Comparison of ENCODE assay signal across 14 cellular contexts in the genomic region with DNA sequence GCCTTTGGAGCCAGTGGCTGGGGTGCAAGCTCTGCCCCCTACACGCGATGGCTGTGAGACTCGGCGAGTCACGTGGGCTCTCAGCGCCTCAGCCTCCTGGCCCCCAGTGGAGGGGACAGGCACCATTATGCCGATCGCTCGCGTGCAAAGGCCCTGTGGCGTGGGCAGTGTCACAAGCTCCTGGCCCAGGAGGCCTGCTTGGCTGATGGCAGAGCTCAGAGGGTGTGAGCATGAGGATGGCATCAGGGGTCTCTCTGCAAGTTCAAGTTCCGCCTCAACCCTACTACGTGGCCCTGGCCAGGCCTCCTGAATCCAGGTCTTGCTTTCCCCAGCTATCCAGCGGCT.
A peak's percentile ranks its signal among the peaks of the same experiment; 100 is the strongest.
DNase-seq lines count a peak whose midpoint lies in the region; ATAC-seq and TF ChIP-seq lines count a peak whose summit lies in the region.
"Had no signal": no experiment of that assay in that cellular context is flagged by ENCODE, and none has a peak within 500 bp of the region (broad histone marks: within the 10 kb centered on the region; RNA-seq: fewer than 3 reads in every experiment).

No MANE protein-coding gene starts in this region.

- no peak overlapping the region for H3K27ac ChIP-seq in CD8-positive, alpha-beta T cell (ENCODE audit: low read depth, low read length)
- no peak overlapping the region for H3K27ac ChIP-seq in left ventricle myocardium inferior (replicated peaks)
- H3K27ac ChIP-seq: GM23248 had no signal

- peak overlapping the region; percentile 67 for H3K4me3 Mint-ChIP-seq in CD8-positive, alpha-beta T cell
- peak overlapping the region; percentile 31 to 76 (median 39) for H3K4me3 Mint-ChIP-seq in T-cell
- H3K4me3 Mint-ChIP-seq in progenitor cell of endocrine pancreas (ENCODE audit: low read depth): no peak overlapping the region
- H3K4me3 Mint-ChIP-seq: activated T-helper 1 cell treated with anti-CD3 and anti-CD28 coated beads, Interleukin-12 subunit alpha, Interleukin-12 subunit beta, Interleukin-2, Interleukin-4 antibody, amounts not matched to agents 30 ng/mL and 10 ng/mL and 1 ng/mL, durations not matched to agents 14 hours and 24 hours and 36 hours had no signal

- no peaks in the 10 kb centered on the region for H3K27me3 Mint-ChIP-seq in CD8-positive, alpha-beta T cell (ENCODE audit: low read depth)
- H3K27me3 Mint-ChIP-seq in T-cell: peaks cover 0 to 3% of the 10 kb centered on the region in 2 donors
- peaks cover 16% of the 10 kb centered on the region for H3K27me3 Mint-ChIP-seq in progenitor cell of endocrine pancreas
- H3K27me3 Mint-ChIP-seq: CD4-positive, alpha-beta memory T cell had no signal

- H3K27me3 ChIP-seq in CD8-positive, alpha-beta T cell (ENCODE audit: insufficient read depth, low read length): no peaks in the 10 kb centered on the region
- no peaks in the 10 kb centered on the region for H3K27me3 ChIP-seq in left ventricle myocardium inferior (ENCODE audit: low read depth)

- H3K27ac Mint-ChIP-seq in CD8-positive, alpha-beta T cell: no peak overlapping the region
- no peak overlapping the region for H3K27ac Mint-ChIP-seq in T-cell
- H3K27ac Mint-ChIP-seq in progenitor cell of endocrine pancreas: no peak overlapping the region
- H3K27ac Mint-ChIP-seq: activated T-helper 1 cell treated with anti-CD3 and anti-CD28 coated beads, Interleukin-12 subunit alpha, Interleukin-12 subunit beta, Interleukin-2, Interleukin-4 antibody, amounts not matched to agents 30 ng/mL and 10 ng/mL and 1 ng/mL, durations not matched to agents 14 hours and 24 hours and 36 hours had no signal

- POLR2A ChIA-PET in CD8-positive, alpha-beta T cell (lab: Charles Lee): no interaction called here
- POLR2A ChIA-PET in T-cell (lab: Charles Lee): no interaction called here

- H3K4me1 ChIP-seq in CD8-positive, alpha-beta T cell (ENCODE audit: insufficient read depth, low read length): peaks cover 11% of the 10 kb centered on the region
- peaks cover 26% of the 10 kb centered on the region for H3K4me1 ChIP-seq in left ventricle myocardium inferior

- no peaks in the 10 kb centered on the region for H3K36me3 Mint-ChIP-seq in CD8-positive, alpha-beta T cell
- H3K36me3 Mint-ChIP-seq in T-cell (peaks cover 10% of the 10 kb centered on the region), progenitor cell of endocrine pancreas (ENCODE audit: insufficient read depth) (peaks cover 3% of the 10 kb centered on the region)

- H3K4me3 ChIP-seq in CD8-positive, alpha-beta T cell (ENCODE audit: low read depth, low read length): no peak overlapping the region
- H3K4me3 ChIP-seq in left ventricle myocardium inferior: no peak overlapping the region
- H3K4me3 ChIP-seq: GM23248 had no signal

- H3K4me1 Mint-ChIP-seq in CD8-positive, alpha-beta T cell (ENCODE audit: low read depth): peaks cover 4% of the 10 kb centered on the region
- H3K4me1 Mint-ChIP-seq in T-cell: peaks cover 0 to 3% (median 0%) of the 10 kb centered on the region in 3 donors
- peaks cover 13% of the 10 kb centered on the region for H3K4me1 Mint-ChIP-seq in progenitor cell of endocrine pancreas (ENCODE audit: low read depth)

- DNase-seq in CD8-positive, alpha-beta T cell: peak in 1 of 7 experiments; percentile 3
- peak in 4 of 34 experiments; percentile 1 to 21 (median 6) for DNase-seq in T-cell
- peak; percentile 12 for DNase-seq in left ventricle myocardium inferior
- DNase-seq in progenitor cell of endocrine pancreas (ENCODE audit: low spot score, unreplicated experiment): peak; percentile 6
- no peak for DNase-seq in DMS53 (lab: John Stamatoyannopoulos, UW)
- DNase-seq: CD4-positive, alpha-beta memory T cell; foreskin fibroblast; GM23248; NCI-H1092; stimulated activated CD4-positive, alpha-beta T cell treated with anti-CD3 and anti-CD28 coated beads, Interleukin-4, amount 100 ng/mL, for 24 hours had no signal

- no peak for ATAC-seq in CD8-positive, alpha-beta T cell
- no peak for ATAC-seq in T-cell (replicated peaks in 1 of 4)
- ATAC-seq in HG02840 (IDR thresholded peaks at IDR 0.05; ENCODE audit: low FRiP score, unreplicated experiment): no peak
- no peak for ATAC-seq in esophagus mucosa
- ATAC-seq: SK-N-SH treated with all-trans-retinoic acid at 6 μM for 48 hours had no signal

- H3K9me3 Mint-ChIP-seq in CD8-positive, alpha-beta T cell: no peaks in the 10 kb centered on the region
- H3K9me3 Mint-ChIP-seq in T-cell (no peaks in the 10 kb centered on the region), progenitor cell of endocrine pancreas (ENCODE audit: low read depth) (peaks cover 12% of the 10 kb centered on the region)

- no peaks in the 10 kb centered on the region for H3K9me3 ChIP-seq in CD8-positive, alpha-beta T cell (ENCODE audit: low read length)
- H3K9me3 ChIP-seq in left ventricle myocardium inferior (replicated peaks): no peaks in the 10 kb centered on the region

- intact Hi-C loops in CD8-positive, alpha-beta T cell (cut with DNase I, micrococcal nuclease): no loop called here
- intact Hi-C loops in left ventricle myocardium inferior (cut with micrococcal nuclease): no loop called here

- no peaks in the 10 kb centered on the region for H3K36me3 ChIP-seq in CD8-positive, alpha-beta T cell (ENCODE audit: insufficient read depth, low read length)
- no peaks in the 10 kb centered on the region for H3K36me3 ChIP-seq in left ventricle myocardium inferior

- CTCF ChIA-PET in CD8-positive, alpha-beta T cell (lab: Charles Lee): no interaction called here
- CTCF ChIA-PET in T-cell (lab: Charles Lee): no interaction called here

- no peak for TF ChIP-seq CTCF in CD8-positive, alpha-beta T cell (IDR thresholded peaks at IDR 0.05)
- TF ChIP-seq CTCF in left ventricle myocardium inferior (IDR thresholded peaks at IDR 0.05; ENCODE audit: borderline replicate concordance) (no peak), progenitor cell of endocrine pancreas (IDR thresholded peaks at IDR 0.05; ENCODE audit: unreplicated experiment) (no peak)
